ENCODE assay signal across 9 cellular contexts in the genomic region with DNA sequence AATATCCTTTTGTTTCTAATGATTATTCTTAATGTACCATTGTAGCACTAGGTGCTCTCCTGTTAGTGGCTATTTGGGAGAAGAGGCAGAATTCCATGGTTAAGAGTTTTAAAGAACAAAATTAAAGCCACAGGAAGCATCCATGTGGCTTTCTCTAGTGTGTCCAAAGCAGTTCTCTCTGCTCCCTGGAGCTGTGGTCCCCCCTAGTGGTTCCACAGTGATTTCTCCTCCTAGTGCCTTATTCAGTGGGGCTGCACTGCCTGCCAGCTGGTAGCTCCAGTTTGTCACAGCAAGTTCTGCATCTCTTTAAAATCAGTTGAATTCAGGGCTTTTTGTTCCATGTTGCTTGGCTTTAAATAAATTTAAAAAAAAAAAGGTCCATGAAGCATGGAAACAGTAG. TPM values are rescaled to one million over a fixed set of nuclear protein-coding genes. Genes with fewer than 3 reads are reported as not detected.
DNase-seq lines count a peak whose midpoint lies in the region; ATAC-seq, FAIRE-seq and TF ChIP-seq lines count a peak whose summit lies in the region.
"Had no signal": no experiment of that assay in that cellular context is flagged by ENCODE, and none has a peak within 500 bp of the region (broad histone marks: within the 10 kb centered on the region; RNA-seq: fewer than 3 reads in every experiment).

No MANE protein-coding gene starts in this region.

- peaks cover 8% of the 10 kb centered on the region for H3K27me3 Mint-ChIP-seq in astrocyte (ENCODE audit: low read depth, unreplicated experiment)

- H3K4me3 ChIP-seq in astrocyte (ENCODE audit: insufficient read depth, low read depth, low read length) (no peak overlapping the region), right atrium auricular region (no peak overlapping the region), small intestine (ENCODE audit: low read depth in 1 of 2, low read length in 2 of 2) (no peak overlapping the region)

- no peaks in the 10 kb centered on the region for H3K4me1 Mint-ChIP-seq in astrocyte (ENCODE audit: low read depth, unreplicated experiment)

- no peak overlapping the region for H2AFZ ChIP-seq in astrocyte (ENCODE audit: low read depth, low read length)

- H3K79me2 ChIP-seq in astrocyte (ENCODE audit: insufficient read depth, low read length): no peaks in the 10 kb centered on the region

- H3K4me1 ChIP-seq in astrocyte (ENCODE audit: insufficient read depth, low read length) (no peaks in the 10 kb centered on the region), right atrium auricular region (no peaks in the 10 kb centered on the region), small intestine (ENCODE audit: control insufficient read depth in 2 of 2, insufficient read depth in 1 of 2, low read depth in 1 of 2, low read length in 1 of 2) (no peaks in the 10 kb centered on the region)

- H3K36me3 Mint-ChIP-seq in astrocyte (ENCODE audit: low read depth, unreplicated experiment): no peaks in the 10 kb centered on the region

- H3K9me3 ChIP-seq in astrocyte (ENCODE audit: insufficient read depth, low read depth, low read length) (no peaks in the 10 kb centered on the region), right atrium auricular region (no peaks in the 10 kb centered on the region), small intestine (ENCODE audit: control insufficient read depth, low read depth) (no peaks in the 10 kb centered on the region)

- no peaks in the 10 kb centered on the region for H3K36me3 ChIP-seq in astrocyte (ENCODE audit: insufficient read depth, low read length)
- H3K36me3 ChIP-seq in right atrium auricular region: no peaks in the 10 kb centered on the region
- H3K36me3 ChIP-seq in small intestine (ENCODE audit: control insufficient read depth in 2 of 2, insufficient read depth in 2 of 2, low read length in 2 of 2): no peaks in the 10 kb centered on the region

- H3K9ac ChIP-seq in astrocyte (ENCODE audit: low read length): no peak overlapping the region

- FAIRE-seq in astrocyte (lab: Jason Lieb, UNC) (peak; percentile 96), small intestine (lab: Jason Lieb, UNC) (no peak)
- FAIRE-seq: A204.1 had no signal

- H3K27ac ChIP-seq in astrocyte (ENCODE audit: low read depth, low read length): no peak overlapping the region
- no peak overlapping the region for H3K27ac ChIP-seq in right atrium auricular region
- no peak overlapping the region for H3K27ac ChIP-seq in small intestine (ENCODE audit: low read depth in 1 of 2, low read length in 1 of 2)

- TF ChIP-seq CTCF in LNCAP (IDR thresholded peaks at IDR 0.05) (peak; percentile 38), astrocyte (IDR thresholded peaks at IDR 0.05; ENCODE audit: insufficient read depth, low read depth, low read length) (peak; percentile 73), right atrium auricular region (IDR thresholded peaks at IDR 0.05) (peak; percentile 64 to 74)

- no peak overlapping the region for H3K4me3 Mint-ChIP-seq in astrocyte (ENCODE audit: unreplicated experiment)

- peak; percentile 63 for DNase-seq in DMS 273 (lab: John Stamatoyannopoulos, UW; ENCODE audit: unreplicated experiment)
- no peak for DNase-seq in DMS 273 treated with DMSO at 0.1 percent for 48 hours (lab: John Stamatoyannopoulos, UW)
- peak; percentile 52 for DNase-seq in astrocyte (ENCODE audit: low read depth)
- no peak for DNase-seq in right atrium auricular region (ENCODE audit: low spot score)
- peak; percentile 15 for DNase-seq in small intestine
- no peak for DNase-seq in NCI-H1436 (lab: John Stamatoyannopoulos, UW)

- H3K4me2 ChIP-seq in astrocyte (ENCODE audit: low read length): no peak overlapping the region

- no peaks in the 10 kb centered on the region for H3K9me3 Mint-ChIP-seq in astrocyte (ENCODE audit: unreplicated experiment)

- H4K20me1 ChIP-seq in astrocyte (ENCODE audit: insufficient read depth, low read length): no peaks in the 10 kb centered on the region

- H3K27me3 ChIP-seq in astrocyte (ENCODE audit: insufficient read depth, low read length) (peaks cover 8% of the 10 kb centered on the region), right atrium auricular region (no peaks in the 10 kb centered on the region), small intestine (ENCODE audit: control insufficient read depth in 2 of 2, insufficient read depth in 2 of 2, low read length in 2 of 2) (no peaks in the 10 kb centered on the region)

- H3K27ac Mint-ChIP-seq in astrocyte (ENCODE audit: unreplicated experiment): no peak overlapping the region

- no peak for ATAC-seq in HG03520 (IDR thresholded peaks at IDR 0.05; ENCODE audit: unreplicated experiment)

RNA-seq across cellular contexts. Expression of gene FAM98B, which starts 39.6 kb away (rescaled TPM):
- 15.5 and 21.6 TPM in 2 replicates for total RNA-seq in astrocyte
- 10 to 100 TPM in 1 of 2 donors, 1 to 10 TPM in 1; 9.8 to 13.4 TPM for total RNA-seq in right atrium auricular region
- 10 to 100 TPM in 1 of 3 donors, 1 to 10 TPM in 2; 5.8 to 14.8 (median 6.8) TPM for polyA plus RNA-seq in small intestine

Comparison
In these comparisons a context has a peak if more than half of its experiments do, and no peak if none do; other contexts are left out.
1. DNase-seq: peak in DMS 273 (single experiment), astrocyte (single experiment) and small intestine (single experiment); none in DMS 273 treated with DMSO at 0.1 percent for 48 hours (single experiment), right atrium auricular region (single experiment) and NCI-H1436 (single experiment).
2. Peak in every context shown above with its lines, with median percentiles within 50 percentile points of each other: CTCF ChIP-seq.